In the genomic region with DNA sequence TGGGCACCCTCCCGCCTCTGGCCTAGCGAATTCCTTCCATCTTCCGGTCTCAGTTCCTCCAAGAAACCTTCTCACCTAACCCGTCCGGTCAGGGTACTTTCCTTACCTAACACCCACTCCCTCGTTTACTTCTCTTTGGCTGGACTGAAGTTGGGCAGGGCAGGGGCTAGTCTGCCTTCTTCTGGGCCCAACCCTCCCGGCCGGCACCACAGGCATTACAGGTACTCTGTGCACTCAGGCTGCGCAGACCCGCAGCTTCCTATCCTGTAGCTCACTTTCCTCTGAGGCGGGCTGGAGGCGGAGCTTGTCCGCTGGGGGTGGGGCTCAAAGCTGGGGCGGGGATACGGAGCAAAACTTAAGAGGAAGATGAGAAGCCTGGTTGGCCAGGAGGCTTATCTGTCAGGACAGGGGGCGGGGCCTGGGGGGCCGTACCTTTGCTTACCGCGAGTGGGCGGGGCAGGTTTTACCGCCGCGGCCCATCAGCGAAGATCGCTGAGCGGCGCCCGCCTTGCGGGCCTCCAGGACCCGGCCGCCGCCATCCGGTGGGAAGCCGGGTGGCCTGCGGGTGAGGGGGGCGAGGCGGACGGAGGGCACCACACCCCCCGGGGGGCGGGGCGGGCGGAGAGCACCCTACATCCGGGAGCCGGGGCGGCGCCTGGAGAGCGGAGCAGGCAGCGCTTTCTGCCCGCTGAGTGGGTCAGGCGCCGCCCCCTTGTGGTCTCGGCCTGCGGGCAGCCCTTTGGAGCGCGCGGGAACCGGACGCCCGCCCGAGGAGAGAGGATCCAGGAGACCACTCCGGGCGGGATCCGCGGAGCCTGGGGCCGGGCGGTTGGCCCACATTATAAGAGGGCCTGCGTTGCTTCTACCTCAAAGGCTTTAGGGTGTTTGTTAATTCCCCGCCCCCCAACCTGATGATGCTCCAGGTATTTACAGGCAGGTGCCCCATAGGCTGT, we compare ENCODE assay signal across 8 cellular contexts. TPM values are rescaled to one million over a fixed set of nuclear protein-coding genes. Genes with fewer than 3 reads are reported as not detected.
DNase-seq lines count a peak whose midpoint lies in the region; ATAC-seq and TF ChIP-seq lines count a peak whose summit lies in the region.

No MANE protein-coding gene starts in this region.

- peak; percentile 42 for TF ChIP-seq CTCF in BE2C (IDR thresholded peaks at IDR 0.05; ENCODE audit: low read depth, low read length)
- peak; percentile 26 for TF ChIP-seq CTCF in coronary artery (IDR thresholded peaks at IDR 0.05)

- H3K9me3 ChIP-seq in BE2C, result no peaks in the 10 kb centered on the region

- peak overlapping the region; percentile 71 to 87 for H3K27ac ChIP-seq in coronary artery

- peaks cover 5% of the 10 kb centered on the region; the same call in 1 of the 2 replicates for H3K27me3 ChIP-seq in BE2C

- ATAC-seq in HG03442 (IDR thresholded peaks at IDR 0.05; ENCODE audit: unreplicated experiment) (peak; percentile 91), left colon (peak; percentile 97)

- no peaks in the 10 kb centered on the region for H3K4me1 ChIP-seq in BE2C

- peak overlapping the region; percentile 57 for H3K4me3 ChIP-seq in BE2C (ENCODE audit: low read depth, low read length)
- H3K4me3 ChIP-seq in coronary artery, result peak overlapping the region; percentile 79

- intact Hi-C loops in left colon (cut with DNase I, micrococcal nuclease), result no loop called here

- no peaks in the 10 kb centered on the region for H3K36me3 ChIP-seq in BE2C

- DNase-seq in BE2C (peak; percentile 97), GM19238 (ENCODE audit: insufficient read length, low spot score) (peak; percentile 78), NCI-H510A treated with DMSO at 0.1 percent for 48 hours (lab: John Stamatoyannopoulos, UW) (peak; percentile 98), coronary artery (ENCODE audit: low spot score) (peak; percentile 97), left colon (peak; percentile 97 to 99)
- DNase-seq in activated CD4-positive, alpha-beta T cell treated with anti-CD3 and anti-CD28 coated beads for 4 hours, result peak; percentile 98
- peak; percentile 96 to 98 for DNase-seq in stimulated activated CD4-positive, alpha-beta T cell treated with anti-CD3 and anti-CD28 coated beads, Interleukin-1b, Interleukin-23, amount 100 ng/mL, for 4 hours (ENCODE audit: low read depth in 2 of 2)

RNA-seq across cellular contexts. Expression of gene ZNF648, which starts 31.9 kb away (rescaled TPM):
- 0.79 TPM for polyA plus RNA-seq in BE2C (2012; ENCODE audit: insufficient read depth, insufficient read length, low read depth)
- total RNA-seq in left colon, result not detected

Comparison
In these comparisons a context has a peak if more than half of its experiments do, and no peak if none do; other contexts are left out.
1. Peak in every context shown above with its lines: DNase-seq, ATAC-seq, H3K4me3 ChIP-seq and H3K27ac ChIP-seq.